In the genomic region with DNA sequence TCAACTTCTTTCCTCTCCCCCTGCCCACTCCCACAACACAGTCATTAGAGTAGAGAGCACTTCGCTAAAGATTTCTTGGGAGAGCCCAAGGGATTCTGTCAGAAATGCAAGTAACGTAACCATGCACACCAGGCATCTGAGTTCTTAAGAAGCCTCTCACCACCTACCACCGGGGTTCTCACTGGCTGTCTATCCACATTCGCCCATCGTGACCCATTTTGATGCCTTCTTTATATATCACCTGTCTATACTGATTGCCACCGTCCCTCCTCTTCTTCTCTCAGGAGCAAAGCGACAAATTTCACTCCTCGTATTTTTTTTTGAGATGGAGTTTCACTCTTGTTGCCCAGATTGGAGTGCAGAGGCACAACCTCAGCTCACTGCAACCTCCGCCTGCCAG, we compare ENCODE assay signal across 8 cellular contexts. TPM values are rescaled to one million over a fixed set of nuclear protein-coding genes. Genes with fewer than 3 reads are reported as not detected.
"Had no signal": no experiment of that assay in that cellular context is flagged by ENCODE, and none has a peak within 500 bp of the region (broad histone marks: within the 10 kb centered on the region; RNA-seq: fewer than 3 reads in every experiment).

No MANE protein-coding gene starts in this region.

- H3K9me3 Mint-ChIP-seq: GM23338, H9, HFFc6 had no signal

- H3K4me1 ChIP-seq: HAP-1 had no signal

- H3K36me3 ChIP-seq: HAP-1 had no signal

- H3K9me3 ChIP-seq: HAP-1 had no signal

- H3K4me3 Mint-ChIP-seq: GM23338, H9, HFFc6 had no signal

- DNase-seq: GM23248, GOT3, H7, H9, HCEC 1CT, HFFc6 had no signal

- H3K27ac Mint-ChIP-seq: GM23338, HFFc6 had no signal

- H3K4me3 ChIP-seq: GM23248, GM23338, HAP-1 had no signal

RNA-seq across cellular contexts. Expression of a gene that starts 23.9 kb away (rescaled TPM):
- total RNA-seq: HFFc6 had no signal
